18 cellular contexts compared by ENCODE assay signal in genomic region chr3:130960139-130960779, GRCh38.
"Had no signal": no experiment of that assay in that cellular context is flagged by ENCODE, and none has a peak within 500 bp of the region (broad histone marks: within the 10 kb centered on the region; RNA-seq: fewer than 3 reads in every experiment).

No MANE protein-coding gene starts in this region.

- H3K27me3 Mint-ChIP-seq: activated CD4-positive, alpha-beta memory T cell treated with anti-CD3 and anti-CD28 coated beads, Interleukin-2, amount 10 ng/mL, durations not matched to agents 7 days and 5 days; activated naive CD8-positive, alpha-beta T cell treated with anti-CD3 and anti-CD28 coated beads, Interleukin-2, amount 10 ng/mL, durations not matched to agents 7 days and 5 days; activated T-cell treated with anti-CD3 and anti-CD28 coated beads, Interleukin-2, amount 50 U/mL, for 24 hours; dendritic cell treated with granulocyte-macrophage colony-stimulating factor and Interleukin-4, amounts not matched to agents 40 ng/mL and 50 ng/mL, for 4 days; naive B cell; stimulated activated memory B cell treated with anti-CD40 and anti-IgM and Interleukin-4, amounts not matched to agents 10 μg/mL and 1 μg/mL and 100 μg/mL, for 72 hours had no signal

- H3K9me3 Mint-ChIP-seq: activated CD4-positive, alpha-beta memory T cell treated with anti-CD3 and anti-CD28 coated beads, Interleukin-2, amount 10 ng/mL, durations not matched to agents 7 days and 5 days; activated naive CD8-positive, alpha-beta T cell treated with anti-CD3 and anti-CD28 coated beads, Interleukin-2, amount 10 ng/mL, durations not matched to agents 7 days and 5 days; activated T-cell treated with anti-CD3 and anti-CD28 coated beads, Interleukin-2, amount 50 U/mL, for 24 hours; dendritic cell treated with granulocyte-macrophage colony-stimulating factor and Interleukin-4, amounts not matched to agents 40 ng/mL and 50 ng/mL, for 4 days; naive B cell; neural progenitor cell; stimulated activated memory B cell treated with anti-CD40 and anti-IgM and Interleukin-4, amounts not matched to agents 10 μg/mL and 1 μg/mL and 100 μg/mL, for 72 hours; WTC11 had no signal

- ATAC-seq: gastroesophageal sphincter; stimulated activated memory B cell treated with anti-CD40 and anti-IgM and Interleukin-4, amounts not matched to agents 10 μg/mL and 1 μg/mL and 100 μg/mL, for 72 hours; WTC11 had no signal

- DNase-seq: activated CD4-positive, alpha-beta memory T cell treated with anti-CD3 and anti-CD28 coated beads, Interleukin-2, amount 10 ng/mL, durations not matched to agents 7 days and 5 days; activated CD4-positive, alpha-beta T cell treated with anti-CD3 and anti-CD28 coated beads for 4 hours; activated gamma-delta T cell; activated naive CD8-positive, alpha-beta T cell treated with anti-CD3 and anti-CD28 coated beads, Interleukin-2, amount 10 ng/mL, durations not matched to agents 7 days and 5 days; activated T-cell treated with anti-CD3 and anti-CD28 coated beads, Interleukin-2, amount 50 U/mL, for 24 hours; anterior cingulate cortex; cerebellar nuclear complex; effector memory CD4-positive, alpha-beta T cell; naive B cell; ovary; tibial artery; uterus had no signal

- H3K27ac Mint-ChIP-seq: activated CD4-positive, alpha-beta memory T cell treated with anti-CD3 and anti-CD28 coated beads, Interleukin-2, amount 10 ng/mL, durations not matched to agents 7 days and 5 days; activated naive CD8-positive, alpha-beta T cell treated with anti-CD3 and anti-CD28 coated beads, Interleukin-2, amount 10 ng/mL, durations not matched to agents 7 days and 5 days; activated T-cell treated with anti-CD3 and anti-CD28 coated beads, Interleukin-2, amount 50 U/mL, for 24 hours; dendritic cell treated with granulocyte-macrophage colony-stimulating factor and Interleukin-4, amounts not matched to agents 40 ng/mL and 50 ng/mL, for 4 days; neural progenitor cell; stimulated activated memory B cell treated with anti-CD40 and anti-IgM and Interleukin-4, amounts not matched to agents 10 μg/mL and 1 μg/mL and 100 μg/mL, for 72 hours; WTC11 had no signal

- H3K4me3 Mint-ChIP-seq: activated CD4-positive, alpha-beta memory T cell treated with anti-CD3 and anti-CD28 coated beads, Interleukin-2, amount 10 ng/mL, durations not matched to agents 7 days and 5 days; activated naive CD8-positive, alpha-beta T cell treated with anti-CD3 and anti-CD28 coated beads, Interleukin-2, amount 10 ng/mL, durations not matched to agents 7 days and 5 days; activated T-cell treated with anti-CD3 and anti-CD28 coated beads, Interleukin-2, amount 50 U/mL, for 24 hours; dendritic cell treated with granulocyte-macrophage colony-stimulating factor and Interleukin-4, amounts not matched to agents 40 ng/mL and 50 ng/mL, for 4 days; naive B cell; neural progenitor cell; stimulated activated memory B cell treated with anti-CD40 and anti-IgM and Interleukin-4, amounts not matched to agents 10 μg/mL and 1 μg/mL and 100 μg/mL, for 72 hours; WTC11 had no signal

- H3K4me1 Mint-ChIP-seq: activated CD4-positive, alpha-beta memory T cell treated with anti-CD3 and anti-CD28 coated beads, Interleukin-2, amount 10 ng/mL, durations not matched to agents 7 days and 5 days; activated naive CD8-positive, alpha-beta T cell treated with anti-CD3 and anti-CD28 coated beads, Interleukin-2, amount 10 ng/mL, durations not matched to agents 7 days and 5 days; naive B cell; stimulated activated memory B cell treated with anti-CD40 and anti-IgM and Interleukin-4, amounts not matched to agents 10 μg/mL and 1 μg/mL and 100 μg/mL, for 72 hours had no signal

- FAIRE-seq: TTC549 had no signal
